8 cellular contexts compared by ENCODE assay signal in genomic region chr16:57300387-57301125, GRCh38. TPM values are rescaled to one million over a fixed set of nuclear protein-coding genes. Genes with fewer than 3 reads are reported as not detected.
DNase-seq lines count a peak whose midpoint lies in the region; ATAC-seq and TF ChIP-seq lines count a peak whose summit lies in the region.

No MANE protein-coding gene starts in this region.

- H3K4me1 Mint-ChIP-seq in HFFc6 (ENCODE audit: low read depth), result peaks cover 7% of the 10 kb centered on the region; the same call in 1 of the 2 replicates

- no peak overlapping the region for H2AFZ ChIP-seq in neuron (ENCODE audit: low read depth, low read length)

- H3K27me3 Mint-ChIP-seq in HFFc6 (ENCODE audit: insufficient read depth), result peaks cover 23% of the 10 kb centered on the region

- H3K27ac ChIP-seq in SJCRH30, result no peak overlapping the region
- peak overlapping the region; percentile 91 to 99 (median 93) for H3K27ac ChIP-seq in gastroesophageal sphincter

- 2 to 6% methylated on average over 11 to 18 of the region's 36 CpGs for WGBS in gastroesophageal sphincter (ENCODE audit: low coverage in 1 of 2), 2 donors

- H3K9me3 Mint-ChIP-seq in HFFc6, result no peaks in the 10 kb centered on the region

- DNase-seq in GM04503 (ENCODE audit: low read depth) (peak; percentile 89), HFFc6 (peak; percentile 98), MV-4-11 (lab: John Stamatoyannopoulos, UW) (peak; percentile 99), SJCRH30 (peak; percentile 99 to 100), stromal cell of bone marrow (ENCODE audit: low read depth) (peak; percentile 95)
- peak; percentile 98 for DNase-seq in activated naive CD4-positive, alpha-beta T cell treated with Interleukin-2 at 50 U/mL for 16 hours

- no peaks in the 10 kb centered on the region for H3K9me3 ChIP-seq in SJCRH30 (replicated peaks)
- no peaks in the 10 kb centered on the region for H3K9me3 ChIP-seq in gastroesophageal sphincter
- H3K9me3 ChIP-seq in neuron (ENCODE audit: low read length), result no peaks in the 10 kb centered on the region

- TF ChIP-seq CTCF in HFFc6 (IDR thresholded peaks at IDR 0.05) (peak; percentile 88), gastroesophageal sphincter (IDR thresholded peaks at IDR 0.05) (peak; percentile 85 to 99 (median 97))

- peak; percentile 89 for ATAC-seq in gastroesophageal sphincter

- no peaks in the 10 kb centered on the region for H3K36me3 Mint-ChIP-seq in HFFc6 (ENCODE audit: low read depth)

- no peak for TF ChIP-seq POLR2A in gastroesophageal sphincter (IDR thresholded peaks at IDR 0.05)

- H3K4me1 ChIP-seq in SJCRH30, result peaks cover 5% of the 10 kb centered on the region; the same call in 1 of the 2 replicates
- peaks cover 5 to 40% (median 18%) of the 10 kb centered on the region in 3 donors for H3K4me1 ChIP-seq in gastroesophageal sphincter
- H3K4me1 ChIP-seq in neuron (ENCODE audit: insufficient read depth, low read length), result peaks cover 3% of the 10 kb centered on the region

- H3K27me3 ChIP-seq in SJCRH30 (no peaks in the 10 kb centered on the region), gastroesophageal sphincter (no peaks in the 10 kb centered on the region), neuron (ENCODE audit: insufficient read depth, low read length) (no peaks in the 10 kb centered on the region)

- H3K4me3 ChIP-seq in SJCRH30 (peak overlapping the region; percentile 66), gastroesophageal sphincter (peak overlapping the region; percentile 47 to 53), neuron (ENCODE audit: low read length) (peak overlapping the region; percentile 58)

- no peak overlapping the region for H3K27ac Mint-ChIP-seq in HFFc6

- TF ChIP-seq EP300 in gastroesophageal sphincter (IDR thresholded peaks at IDR 0.05), result no peak

- no peaks in the 10 kb centered on the region for H3K36me3 ChIP-seq in SJCRH30
- H3K36me3 ChIP-seq in gastroesophageal sphincter, result no peaks in the 10 kb centered on the region
- H3K36me3 ChIP-seq in neuron (ENCODE audit: insufficient read depth, low read length), result no peaks in the 10 kb centered on the region

- H3K4me3 Mint-ChIP-seq in HFFc6, result no peak overlapping the region

RNA-seq across cellular contexts. Expression of gene PLLP, which starts 16.1 kb away (rescaled TPM):
- total RNA-seq in HFFc6 (2021; fragmentation: NEBNext Ultra II Directional; extraction: Animal tissue kit (Norgen Biotek cat#: 25700)), result not detected
- 0.30 and 0.49 TPM in 2 replicates for total RNA-seq in SJCRH30 (2014; rRNA removed; shearing (Covaris generic))
- 10 to 100 TPM in 1 of 4 donors, 1 to 10 TPM in 3; 1.7 to 11.4 (median 5.4) TPM for total RNA-seq in gastroesophageal sphincter

RNA-seq across cellular contexts. Expression of gene ARL2BP, which starts 55.5 kb away (rescaled TPM):
- total RNA-seq in HFFc6 (2021; fragmentation: NEBNext Ultra II Directional; extraction: Animal tissue kit (Norgen Biotek cat#: 25700)), result 10 to 100 TPM; 70.3 to 80.0 (median 76.7) TPM
- 67.0 and 69.3 TPM in 2 replicates for total RNA-seq in SJCRH30 (2014; rRNA removed; shearing (Covaris generic))
- total RNA-seq in gastroesophageal sphincter, result 10 to 100 TPM; 52.5 to 82.2 (median 75.8) TPM

RNA-seq across cellular contexts. Expression of gene CCL22, which starts 58.0 kb away (rescaled TPM):
- total RNA-seq in HFFc6 (2021; fragmentation: NEBNext Ultra II Directional; extraction: Animal tissue kit (Norgen Biotek cat#: 25700)), result not detected
- not detected in 2 replicates for total RNA-seq in SJCRH30 (2014; rRNA removed; shearing (Covaris generic))
- total RNA-seq in gastroesophageal sphincter, result not detected
